In genomic region chr21:38506606-38507331, GRCh38 we compare ENCODE assay signal across 11 cellular contexts. TPM values are rescaled to one million over a fixed set of nuclear protein-coding genes. Genes with fewer than 3 reads are reported as not detected.
DNase-seq lines count a peak whose midpoint lies in the region; TF ChIP-seq lines count a peak whose summit lies in the region.
"Had no signal": no experiment of that assay in that cellular context is flagged by ENCODE, and none has a peak within 500 bp of the region (broad histone marks: within the 10 kb centered on the region; RNA-seq: fewer than 3 reads in every experiment).

No MANE protein-coding gene starts in this region.

- peak overlapping the region in 5 of 8 donors; percentile 1 to 43 (median 34) for H3K27ac ChIP-seq in spleen

- peaks cover 29% of the 10 kb centered on the region for H3K4me1 Mint-ChIP-seq in activated CD4-positive, alpha-beta T cell treated with anti-CD3 and anti-CD28 coated beads, Interleukin-2, amount 10 ng/mL, durations not matched to agents 7 days and 5 days

- TF ChIP-seq CTCF in fibroblast of villous mesenchyme (IDR thresholded peaks at IDR 0.05; ENCODE audit: insufficient read depth, low read depth, low read length) (no peak), spleen (IDR thresholded peaks at IDR 0.05 in 8 of 11, conservative IDR thresholded peaks at IDR 0.05 in 3 of 11) (no peak)

- H3K36me3 ChIP-seq in spleen, result no peaks in the 10 kb centered on the region

- intact Hi-C loops in spleen (cut with DNase I; ENCODE audit: low total_unique reads), result loop anchor here (10.0 kb wide), 1 partner anchor 628 kb away; no protein-coding TSS in a partner anchor

- CTCF ChIA-PET in activated CD4-positive, alpha-beta T cell treated with anti-CD3 and anti-CD28 coated beads, Interleukin-2, amount 10 ng/mL, durations not matched to agents 7 days and 5 days (lab: Charles Lee), result no interaction called here

- no peaks in the 10 kb centered on the region for H3K9me3 Mint-ChIP-seq in activated CD4-positive, alpha-beta T cell treated with anti-CD3 and anti-CD28 coated beads, Interleukin-2, amount 10 ng/mL, durations not matched to agents 7 days and 5 days
- H3K9me3 Mint-ChIP-seq: activated naive CD4-positive, alpha-beta T cell treated with anti-CD3 and anti-CD28 coated beads, Interleukin-2, amount 50 U/mL, for 24 hours had no signal

- peak; percentile 61 for DNase-seq in activated CD4-positive, alpha-beta T cell treated with anti-CD3 and anti-CD28 coated beads, Interleukin-2, amount 10 ng/mL, durations not matched to agents 7 days and 5 days
- no peak for DNase-seq in activated CD4-positive, alpha-beta T cell treated with anti-CD3 and anti-CD28 coated beads for 48 hours
- DNase-seq in NOMO-1 treated with DMSO at 0.1 percent for 48 hours (lab: John Stamatoyannopoulos, UW; ENCODE audit: unreplicated experiment), result peak; percentile 81
- peak; percentile 13 for DNase-seq in fibroblast of villous mesenchyme (ENCODE audit: low read depth)
- no peak for DNase-seq in spleen
- no peak for DNase-seq in globus pallidus (ENCODE audit: low spot score)
- no peak for DNase-seq in NCI-H2227 (lab: John Stamatoyannopoulos, UW; ENCODE audit: unreplicated experiment)
- DNase-seq in NK-92 (lab: John Stamatoyannopoulos, UW; ENCODE audit: unreplicated experiment), result no peak
- DNase-seq: NCI-H1930; stimulated activated naive CD4-positive, alpha-beta T cell had no signal

- no peaks in the 10 kb centered on the region for H3K36me3 Mint-ChIP-seq in activated CD4-positive, alpha-beta T cell treated with anti-CD3 and anti-CD28 coated beads, Interleukin-2, amount 10 ng/mL, durations not matched to agents 7 days and 5 days (ENCODE audit: low read depth)
- H3K36me3 Mint-ChIP-seq: activated naive CD4-positive, alpha-beta T cell treated with anti-CD3 and anti-CD28 coated beads, Interleukin-2, amount 50 U/mL, for 24 hours had no signal

- no peaks in the 10 kb centered on the region for H3K9me3 ChIP-seq in spleen

- peaks cover 15% of the 10 kb centered on the region for H3K27me3 Mint-ChIP-seq in activated CD4-positive, alpha-beta T cell treated with anti-CD3 and anti-CD28 coated beads, Interleukin-2, amount 10 ng/mL, durations not matched to agents 7 days and 5 days

- H3K4me3 ChIP-seq in fibroblast of villous mesenchyme (ENCODE audit: low read depth, low read length), result no peak overlapping the region
- H3K4me3 ChIP-seq in spleen, result peak overlapping the region in 1 of 8 donors; percentile 35

- H3K27ac Mint-ChIP-seq in activated CD4-positive, alpha-beta T cell treated with anti-CD3 and anti-CD28 coated beads, Interleukin-2, amount 10 ng/mL, durations not matched to agents 7 days and 5 days, result peak overlapping the region; percentile 84
- H3K27ac Mint-ChIP-seq: activated naive CD4-positive, alpha-beta T cell treated with anti-CD3 and anti-CD28 coated beads, Interleukin-2, amount 50 U/mL, for 24 hours had no signal

- POLR2A ChIA-PET in activated CD4-positive, alpha-beta T cell treated with anti-CD3 and anti-CD28 coated beads, Interleukin-2, amount 10 ng/mL, durations not matched to agents 7 days and 5 days (lab: Charles Lee), result no interaction called here

- peak overlapping the region; percentile 29 for H3K4me3 Mint-ChIP-seq in activated CD4-positive, alpha-beta T cell treated with anti-CD3 and anti-CD28 coated beads, Interleukin-2, amount 10 ng/mL, durations not matched to agents 7 days and 5 days
- H3K4me3 Mint-ChIP-seq: activated naive CD4-positive, alpha-beta T cell treated with anti-CD3 and anti-CD28 coated beads, Interleukin-2, amount 50 U/mL, for 24 hours had no signal

- H3K4me1 ChIP-seq in spleen, result peaks cover 0 to 45% (median 19%) of the 10 kb centered on the region in 6 donors

- TF ChIP-seq POLR2A in spleen (IDR thresholded peaks at IDR 0.05), result no peak

- 30 to 37% (median 35%) methylated on average over 23 to 26 of the region's 26 CpGs for WGBS in spleen, 5 donors

- H3K27me3 ChIP-seq in spleen (replicated peaks in 1 of 7), result peaks cover 0 to 4% (median 0%) of the 10 kb centered on the region in 7 donors

RNA-seq across cellular contexts. Expression of gene ERG, which starts 8.5 kb away (rescaled TPM):
- total RNA-seq in activated CD4-positive, alpha-beta T cell treated with anti-CD3 and anti-CD28 coated beads, Interleukin-2, amount 10 ng/mL, durations not matched to agents 7 days and 5 days, result not detected
- total RNA-seq in fibroblast of villous mesenchyme (not detected in 2 replicates), spleen (10 to 100 TPM; 51.7 to 93.8 (median 65.0) TPM)
- polyA plus RNA-seq in spleen, result 10 to 100 TPM in 2 of 3 donors, 1 to 10 TPM in 1; 7.3 to 20.7 (median 11.2) TPM

Comparison
In these comparisons a context has a peak if more than half of its experiments do, and no peak if none do; other contexts are left out.
1. DNase-seq: peak in activated CD4-positive, alpha-beta T cell treated with anti-CD3 and anti-CD28 coated beads, Interleukin-2, amount 10 ng/mL, durations not matched to agents 7 days and 5 days (single experiment), NOMO-1 treated with DMSO at 0.1 percent for 48 hours (single experiment) and fibroblast of villous mesenchyme (single experiment); none in activated CD4-positive, alpha-beta T cell treated with anti-CD3 and anti-CD28 coated beads for 48 hours (single experiment), spleen (single experiment), globus pallidus (single experiment), NCI-H2227 (single experiment) and NK-92 (single experiment).
2. RNA of gene ERG, which starts 8.5 kb away (total RNA-seq): 51.7 to 93.8 TPM in spleen; not detected in activated CD4-positive, alpha-beta T cell treated with anti-CD3 and anti-CD28 coated beads, Interleukin-2, amount 10 ng/mL, durations not matched to agents 7 days and 5 days and not detected in fibroblast of villous mesenchyme; every median in the first group is over 10 times any median in the second.